Comparison of ENCODE assay signal across 1 cellular context in the genomic region with DNA sequence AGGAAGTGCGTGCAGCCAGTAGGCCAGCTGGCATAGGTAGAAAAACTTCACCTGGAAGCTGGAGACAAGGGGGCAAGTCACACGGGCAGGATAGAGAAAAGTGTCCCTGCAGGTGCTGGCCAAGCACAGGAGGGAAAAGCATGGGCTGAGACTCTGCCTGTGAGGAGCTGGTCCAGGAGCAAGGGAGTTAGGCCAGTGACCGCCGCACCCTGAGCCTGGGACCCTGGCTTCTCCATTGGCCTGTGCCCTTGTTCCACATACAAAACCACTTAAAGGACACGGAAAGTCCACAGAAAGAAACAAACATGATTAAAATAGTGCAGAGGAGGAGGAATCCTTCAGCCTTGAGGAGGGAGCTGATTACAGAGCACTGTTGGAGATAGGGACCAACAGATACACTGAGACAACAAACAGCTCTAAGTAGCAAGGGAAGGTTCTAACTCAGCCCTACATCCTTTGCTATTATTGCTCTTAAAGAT.
TF ChIP-seq lines count a peak whose summit lies in the region.

No MANE protein-coding gene starts in this region.

TF ChIP-seq in K562, 482 proteins besides CTCF, POLR2A, EP300 and RAD21:
- peak; percentile 77 for TF ChIP-seq ZNF263 (CRISPR knock-in tag; IDR thresholded peaks at IDR 0.05; ENCODE audit: borderline replicate concordance)
- no peak for TF ChIP-seq RBM14 (IDR thresholded peaks at IDR 0.05; ENCODE audit: borderline replicate concordance, insufficient read depth, low read depth, low read length)
- TF ChIP-seq MTA3 (IDR thresholded peaks at IDR 0.05; ENCODE audit: borderline replicate concordance): 0 out of 2 replicates have a peak, but pooled peaks have one; percentile 6
- TF ChIP-seq SP1 (CRISPR knock-in tag; IDR thresholded peaks at IDR 0.05): no peak
- TF ChIP-seq, protein P1, sequence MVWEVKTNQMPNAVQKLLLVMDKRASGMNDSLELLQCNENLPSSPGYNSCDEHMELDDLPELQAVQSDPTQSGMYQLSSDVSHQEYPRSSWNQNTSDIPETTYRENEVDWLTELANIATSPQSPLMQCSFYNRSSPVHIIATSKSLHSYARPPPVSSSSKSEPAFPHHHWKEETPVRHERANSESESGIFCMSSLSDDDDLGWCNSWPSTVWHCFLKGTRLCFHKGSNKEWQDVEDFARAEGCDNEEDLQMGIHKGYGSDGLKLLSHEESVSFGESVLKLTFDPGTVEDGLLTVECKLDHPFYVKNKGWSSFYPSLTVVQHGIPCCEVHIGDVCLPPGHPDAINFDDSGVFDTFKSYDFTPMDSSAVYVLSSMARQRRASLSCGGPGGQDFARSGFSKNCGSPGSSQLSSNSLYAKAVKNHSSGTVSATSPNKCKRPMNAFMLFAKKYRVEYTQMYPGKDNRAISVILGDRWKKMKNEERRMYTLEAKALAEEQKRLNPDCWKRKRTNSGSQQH (CRISPR knock-in tag; IDR thresholded peaks at IDR 0.05): no peak
- TF ChIP-seq C11orf30 (IDR thresholded peaks at IDR 0.05; ENCODE audit: low read depth): peak; percentile 11
- TF ChIP-seq RNF2 (IDR thresholded peaks at IDR 0.05): no peak
- no peak for TF ChIP-seq CC2D1A (IDR thresholded peaks at IDR 0.05)
- no peak for TF ChIP-seq SAFB (IDR thresholded peaks at IDR 0.05; ENCODE audit: borderline replicate concordance, low read depth, low read length)
- TF ChIP-seq SREBF1 (IDR thresholded peaks at IDR 0.05; ENCODE audit: borderline replicate concordance, low read depth, low read length): no peak
- TF ChIP-seq ERF (CRISPR knock-in tag; IDR thresholded peaks at IDR 0.05): no peak
- no peak for TF ChIP-seq MAFF (IDR thresholded peaks at IDR 0.05; ENCODE audit: low read length)
- TF ChIP-seq CEBPB (tag; IDR thresholded peaks at IDR 0.05): peak; percentile 5; the same call in 1 of the 2 replicates
- TF ChIP-seq BACH1 (tag; IDR thresholded peaks at IDR 0.05): 0 out of 2 replicates have a peak, but pooled peaks have one; percentile 2
- TF ChIP-seq, protein P2, sequence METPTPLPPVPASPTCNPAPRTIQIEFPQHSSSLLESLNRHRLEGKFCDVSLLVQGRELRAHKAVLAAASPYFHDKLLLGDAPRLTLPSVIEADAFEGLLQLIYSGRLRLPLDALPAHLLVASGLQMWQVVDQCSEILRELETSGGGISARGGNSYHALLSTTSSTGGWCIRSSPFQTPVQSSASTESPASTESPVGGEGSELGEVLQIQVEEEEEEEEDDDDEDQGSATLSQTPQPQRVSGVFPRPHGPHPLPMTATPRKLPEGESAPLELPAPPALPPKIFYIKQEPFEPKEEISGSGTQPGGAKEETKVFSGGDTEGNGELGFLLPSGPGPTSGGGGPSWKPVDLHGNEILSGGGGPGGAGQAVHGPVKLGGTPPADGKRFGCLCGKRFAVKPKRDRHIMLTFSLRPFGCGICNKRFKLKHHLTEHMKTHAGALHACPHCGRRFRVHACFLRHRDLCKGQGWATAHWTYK (CRISPR knock-in tag; IDR thresholded peaks at IDR 0.05): peak; percentile 76
- peak; percentile 34; the same call in 1 of the 2 replicates for TF ChIP-seq FOSL1 (tag; conservative IDR thresholded peaks at IDR 0.05)
- TF ChIP-seq TFAM (CRISPR knock-in tag; conservative IDR thresholded peaks at IDR 0.05): no peak
- TF ChIP-seq GTF2F1 (IDR thresholded peaks at IDR 0.05; ENCODE audit: low read depth, low read length): no peak
- no peak for TF ChIP-seq STAT5B (CRISPR knock-in tag; IDR thresholded peaks at IDR 0.05)
- no peak for TF ChIP-seq TCF7L2 (IDR thresholded peaks at IDR 0.05; ENCODE audit: low read depth, low read length)
- TF ChIP-seq FOXJ2 (tag; IDR thresholded peaks at IDR 0.05): no peak
- TF ChIP-seq ZNF586 (CRISPR knock-in tag; conservative IDR thresholded peaks at IDR 0.05): no peak
- no peak for TF ChIP-seq POU5F1 (IDR thresholded peaks at IDR 0.05; ENCODE audit: borderline replicate concordance, low read depth, low read length, partially characterized antibody)
- TF ChIP-seq, protein P3, sequence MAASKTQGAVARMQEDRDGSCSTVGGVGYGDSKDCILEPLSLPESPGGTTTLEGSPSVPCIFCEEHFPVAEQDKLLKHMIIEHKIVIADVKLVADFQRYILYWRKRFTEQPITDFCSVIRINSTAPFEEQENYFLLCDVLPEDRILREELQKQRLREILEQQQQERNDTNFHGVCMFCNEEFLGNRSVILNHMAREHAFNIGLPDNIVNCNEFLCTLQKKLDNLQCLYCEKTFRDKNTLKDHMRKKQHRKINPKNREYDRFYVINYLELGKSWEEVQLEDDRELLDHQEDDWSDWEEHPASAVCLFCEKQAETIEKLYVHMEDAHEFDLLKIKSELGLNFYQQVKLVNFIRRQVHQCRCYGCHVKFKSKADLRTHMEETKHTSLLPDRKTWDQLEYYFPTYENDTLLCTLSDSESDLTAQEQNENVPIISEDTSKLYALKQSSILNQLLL (CRISPR knock-in tag; IDR thresholded peaks at IDR 0.05; ENCODE audit: borderline replicate concordance): no peak
- no peak for TF ChIP-seq NCOA2 (IDR thresholded peaks at IDR 0.05; ENCODE audit: partially characterized antibody in 2 of 2)
